13 cellular contexts compared by ENCODE assay signal in the genomic region with DNA sequence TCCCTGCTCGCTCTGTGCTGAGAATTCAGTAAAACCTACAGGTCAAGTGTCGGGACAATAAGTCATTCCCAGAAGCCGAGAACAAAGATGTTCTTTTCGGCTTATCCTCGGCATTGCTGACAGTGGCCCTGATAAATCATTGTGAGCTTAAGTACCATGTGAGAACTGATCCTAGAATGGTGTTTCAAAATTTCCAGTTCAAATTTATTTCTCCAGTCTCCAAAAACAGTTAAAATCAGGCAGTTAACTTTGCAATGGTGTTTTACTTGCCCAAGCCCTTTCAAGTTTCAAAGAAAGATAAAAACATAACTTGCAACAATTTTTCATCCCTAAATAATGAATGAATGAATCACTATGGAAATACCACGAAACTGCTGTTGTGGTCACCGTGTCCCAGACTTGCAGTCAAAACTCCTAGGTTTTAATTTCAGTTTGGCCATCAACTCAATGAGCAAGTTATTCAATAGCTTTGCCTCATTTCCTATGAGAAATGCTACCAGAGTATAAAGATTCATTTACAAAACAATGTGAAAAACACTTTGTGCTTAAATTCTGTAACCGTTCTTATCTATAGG. TPM values are rescaled to one million over a fixed set of nuclear protein-coding genes. Genes with fewer than 3 reads are reported as not detected.
DNase-seq lines count a peak whose midpoint lies in the region; ATAC-seq and TF ChIP-seq lines count a peak whose summit lies in the region.
"Had no signal": no experiment of that assay in that cellular context is flagged by ENCODE, and none has a peak within 500 bp of the region (broad histone marks: within the 10 kb centered on the region; RNA-seq: fewer than 3 reads in every experiment).

No MANE protein-coding gene starts in this region.

- no peaks in the 10 kb centered on the region for H3K9me3 Mint-ChIP-seq in activated naive CD4-positive, alpha-beta T cell treated with anti-CD3 and anti-CD28 coated beads, Interleukin-2, amount 50 U/mL, for 24 hours
- no peaks in the 10 kb centered on the region for H3K9me3 Mint-ChIP-seq in activated naive CD4-positive, alpha-beta T cell treated with anti-CD3 and anti-CD28 coated beads, Interleukin-2, amount 10 ng/mL, durations not matched to agents 7 days and 5 days
- no peaks in the 10 kb centered on the region for H3K9me3 Mint-ChIP-seq in stimulated activated effector memory CD8-positive, alpha-beta T cell treated with anti-CD3 and anti-CD28 coated beads, Interleukin-12 subunit alpha, Interleukin-12 subunit beta, amount 100 ng/mL, for 72 hours
- H3K9me3 Mint-ChIP-seq: naive B cell; T-helper 2 cell treated with Interferon-gamma antibody and Interleukin-4, amounts not matched to agents 5 μg/mL and 100 μg/mL, for 36 hours had no signal

- no peak for TF ChIP-seq CTCF in choroid plexus epithelial cell (conservative IDR thresholded peaks at IDR 0.05; ENCODE audit: low read depth, low read length)

- no peak for DNase-seq in activated naive CD4-positive, alpha-beta T cell treated with anti-CD3 and anti-CD28 coated beads, Interleukin-2, amount 10 ng/mL, durations not matched to agents 7 days and 5 days
- DNase-seq in choroid plexus epithelial cell (ENCODE audit: low read depth), result peak; percentile 62
- DNase-seq in stimulated activated effector memory CD8-positive, alpha-beta T cell treated with anti-CD3 and anti-CD28 coated beads, Interleukin-12 subunit alpha, Interleukin-12 subunit beta, amount 100 ng/mL, for 72 hours (ENCODE audit: low spot score in 2 of 2), result no peak
- no peak for DNase-seq in mucosa of gallbladder (ENCODE audit: low spot score)
- DNase-seq in NOMO-1 (lab: John Stamatoyannopoulos, UW; ENCODE audit: unreplicated experiment in 2 of 2), result no peak
- DNase-seq: activated CD8-positive, alpha-beta memory T cell treated with anti-CD3 and anti-CD28 coated beads, Interleukin-2, amount 50 U/mL, for 4 hours; colonic mucosa; hippocampal formation; naive B cell; NCI-H1092; substantia nigra had no signal

- peak overlapping the region; percentile 17 for H3K27ac Mint-ChIP-seq in activated naive CD4-positive, alpha-beta T cell treated with anti-CD3 and anti-CD28 coated beads, Interleukin-2, amount 50 U/mL, for 24 hours
- no peak overlapping the region for H3K27ac Mint-ChIP-seq in activated naive CD4-positive, alpha-beta T cell treated with anti-CD3 and anti-CD28 coated beads, Interleukin-2, amount 10 ng/mL, durations not matched to agents 7 days and 5 days
- peak overlapping the region; percentile 12 for H3K27ac Mint-ChIP-seq in stimulated activated effector memory CD8-positive, alpha-beta T cell treated with anti-CD3 and anti-CD28 coated beads, Interleukin-12 subunit alpha, Interleukin-12 subunit beta, amount 100 ng/mL, for 72 hours

- H3K4me3 Mint-ChIP-seq in activated naive CD4-positive, alpha-beta T cell treated with anti-CD3 and anti-CD28 coated beads, Interleukin-2, amount 50 U/mL, for 24 hours, result no peak overlapping the region
- H3K4me3 Mint-ChIP-seq in activated naive CD4-positive, alpha-beta T cell treated with anti-CD3 and anti-CD28 coated beads, Interleukin-2, amount 10 ng/mL, durations not matched to agents 7 days and 5 days, result no peak overlapping the region
- no peak overlapping the region for H3K4me3 Mint-ChIP-seq in stimulated activated effector memory CD8-positive, alpha-beta T cell treated with anti-CD3 and anti-CD28 coated beads, Interleukin-12 subunit alpha, Interleukin-12 subunit beta, amount 100 ng/mL, for 72 hours

- CTCF ChIA-PET in activated naive CD4-positive, alpha-beta T cell treated with anti-CD3 and anti-CD28 coated beads, Interleukin-2, amount 10 ng/mL, durations not matched to agents 7 days and 5 days (lab: Charles Lee), result no interaction called here

- peaks cover 34% of the 10 kb centered on the region for H3K36me3 Mint-ChIP-seq in activated naive CD4-positive, alpha-beta T cell treated with anti-CD3 and anti-CD28 coated beads, Interleukin-2, amount 50 U/mL, for 24 hours
- H3K36me3 Mint-ChIP-seq in activated naive CD4-positive, alpha-beta T cell treated with anti-CD3 and anti-CD28 coated beads, Interleukin-2, amount 10 ng/mL, durations not matched to agents 7 days and 5 days, result peaks cover 70% of the 10 kb centered on the region
- peaks cover 96% of the 10 kb centered on the region for H3K36me3 Mint-ChIP-seq in stimulated activated effector memory CD8-positive, alpha-beta T cell treated with anti-CD3 and anti-CD28 coated beads, Interleukin-12 subunit alpha, Interleukin-12 subunit beta, amount 100 ng/mL, for 72 hours

- ATAC-seq in stimulated activated effector memory CD8-positive, alpha-beta T cell treated with anti-CD3 and anti-CD28 coated beads, Interleukin-12 subunit alpha, Interleukin-12 subunit beta, amount 100 ng/mL, for 72 hours, result no peak

- no peaks in the 10 kb centered on the region for H3K27me3 Mint-ChIP-seq in activated naive CD4-positive, alpha-beta T cell treated with anti-CD3 and anti-CD28 coated beads, Interleukin-2, amount 50 U/mL, for 24 hours
- no peaks in the 10 kb centered on the region for H3K27me3 Mint-ChIP-seq in activated naive CD4-positive, alpha-beta T cell treated with anti-CD3 and anti-CD28 coated beads, Interleukin-2, amount 10 ng/mL, durations not matched to agents 7 days and 5 days
- H3K27me3 Mint-ChIP-seq: naive B cell had no signal

- H3K4me1 Mint-ChIP-seq in activated naive CD4-positive, alpha-beta T cell treated with anti-CD3 and anti-CD28 coated beads, Interleukin-2, amount 50 U/mL, for 24 hours, result peaks cover 67% of the 10 kb centered on the region
- H3K4me1 Mint-ChIP-seq in activated naive CD4-positive, alpha-beta T cell treated with anti-CD3 and anti-CD28 coated beads, Interleukin-2, amount 10 ng/mL, durations not matched to agents 7 days and 5 days, result peaks cover 65% of the 10 kb centered on the region
- peaks cover 62% of the 10 kb centered on the region for H3K4me1 Mint-ChIP-seq in stimulated activated effector memory CD8-positive, alpha-beta T cell treated with anti-CD3 and anti-CD28 coated beads, Interleukin-12 subunit alpha, Interleukin-12 subunit beta, amount 100 ng/mL, for 72 hours

- H3K4me3 ChIP-seq in choroid plexus epithelial cell (ENCODE audit: low read depth, low read length), result no peak overlapping the region
- H3K4me3 ChIP-seq: colonic mucosa had no signal

RNA-seq across cellular contexts. Expression of gene ATP5F1E, which starts 4.3 kb away (rescaled TPM):
- 60.1 TPM for total RNA-seq in mucosa of gallbladder

RNA-seq across cellular contexts. Expression of gene TUBB1, which starts 8.6 kb away (rescaled TPM):
- 0.09 TPM for total RNA-seq in mucosa of gallbladder
- total RNA-seq: colonic mucosa had no signal

RNA-seq across cellular contexts. Expression of gene PRELID3B, which starts 14.8 kb away (rescaled TPM):
- 35.0 TPM for total RNA-seq in mucosa of gallbladder

RNA-seq across cellular contexts. Expression of gene CTSZ, which starts 20.8 kb away (rescaled TPM):
- 101 TPM for total RNA-seq in mucosa of gallbladder

RNA-seq across cellular contexts. Expression of gene NELFCD, which starts 46.8 kb away (rescaled TPM):
- total RNA-seq in mucosa of gallbladder, result 55.2 TPM
